ENCODE assay signal across 3 cellular contexts in genomic region chr6:16811277-16811979, GRCh38.
TF ChIP-seq lines count a peak whose summit lies in the region.

No MANE protein-coding gene starts in this region.

TF ChIP-seq in HepG2, 621 proteins besides CTCF, POLR2A, EP300 and RAD21:
- TF ChIP-seq CEBPB (IDR thresholded peaks at IDR 0.05; ENCODE audit: borderline replicate concordance, low read depth, low read length): 0 out of 2 replicates have a peak, but pooled peaks have one; percentile 44
- peak; percentile 80 for TF ChIP-seq ATF7 (IDR thresholded peaks at IDR 0.05)
- TF ChIP-seq ATF7 (CRISPR knock-in tag; IDR thresholded peaks at IDR 0.05): no peak
- no peak for TF ChIP-seq SIN3A (IDR thresholded peaks at IDR 0.05; ENCODE audit: borderline replicate concordance, low read depth, low read length)
- TF ChIP-seq, protein P1, sequence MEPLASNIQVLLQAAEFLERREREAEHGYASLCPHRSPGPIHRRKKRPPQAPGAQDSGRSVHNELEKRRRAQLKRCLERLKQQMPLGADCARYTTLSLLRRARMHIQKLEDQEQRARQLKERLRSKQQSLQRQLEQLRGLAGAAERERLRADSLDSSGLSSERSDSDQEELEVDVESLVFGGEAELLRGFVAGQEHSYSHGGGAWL (CRISPR knock-in tag; IDR thresholded peaks at IDR 0.05): no peak
- TF ChIP-seq NCOA5 (CRISPR knock-in tag; IDR thresholded peaks at IDR 0.05): no peak
- no peak for TF ChIP-seq ZHX2 (IDR thresholded peaks at IDR 0.05; ENCODE audit: low read depth)
- TF ChIP-seq ZHX2 (CRISPR knock-in tag; IDR thresholded peaks at IDR 0.05; ENCODE audit: borderline replicate concordance): no peak
- no peak for TF ChIP-seq FOXO1 (CRISPR knock-in tag; IDR thresholded peaks at IDR 0.05)
- peak; percentile 61 for TF ChIP-seq MAFF (IDR thresholded peaks at IDR 0.05; ENCODE audit: low read depth, low read length)
- peak; percentile 21 to 69; a peak in 3 of 4 replicates for TF ChIP-seq MAFK (conservative IDR thresholded peaks at IDR 0.05 in 1 of 2, IDR thresholded peaks at IDR 0.05 in 1 of 2; ENCODE audit: low read length in 2 of 2)

TF ChIP-seq in GM12878, 131 proteins besides CTCF, POLR2A, EP300 and RAD21:
- TF ChIP-seq ZNF24 (IDR thresholded peaks at IDR 0.05): no peak

TF ChIP-seq in HEK293T, 16 proteins besides CTCF, POLR2A, EP300 and RAD21:
- TF ChIP-seq HDGF (IDR thresholded peaks at IDR 0.05; ENCODE audit: borderline replicate concordance): no peak
- TF ChIP-seq ZNF384 (IDR thresholded peaks at IDR 0.05): no peak
- TF ChIP-seq LEF1 (IDR thresholded peaks at IDR 0.05; ENCODE audit: borderline replicate concordance): no peak
- TF ChIP-seq ARNT (IDR thresholded peaks at IDR 0.05): no peak
- TF ChIP-seq NFRKB (IDR thresholded peaks at IDR 0.05): no peak
- no peak for TF ChIP-seq CTBP1 (IDR thresholded peaks at IDR 0.05; ENCODE audit: borderline replicate concordance)
- no peak for TF ChIP-seq FOXK2 (IDR thresholded peaks at IDR 0.05)
- TF ChIP-seq ELF4 (IDR thresholded peaks at IDR 0.05): no peak
- TF ChIP-seq SUZ12 (IDR thresholded peaks at IDR 0.05): no peak
- no peak for TF ChIP-seq L3MBTL2 (conservative IDR thresholded peaks at IDR 0.05)
- TF ChIP-seq SP1 (IDR thresholded peaks at IDR 0.05): no peak
- no peak for TF ChIP-seq BHLHE40 (IDR thresholded peaks at IDR 0.05; ENCODE audit: borderline replicate concordance)
- no peak for TF ChIP-seq TARDBP (IDR thresholded peaks at IDR 0.05)
- no peak for TF ChIP-seq FOXA1 (IDR thresholded peaks at IDR 0.05)
- no peak for TF ChIP-seq PKNOX1 (IDR thresholded peaks at IDR 0.05)
- TF ChIP-seq FOXM1 (IDR thresholded peaks at IDR 0.05; ENCODE audit: borderline replicate concordance): no peak
